1 cellular context compared by ENCODE assay signal in the genomic region with DNA sequence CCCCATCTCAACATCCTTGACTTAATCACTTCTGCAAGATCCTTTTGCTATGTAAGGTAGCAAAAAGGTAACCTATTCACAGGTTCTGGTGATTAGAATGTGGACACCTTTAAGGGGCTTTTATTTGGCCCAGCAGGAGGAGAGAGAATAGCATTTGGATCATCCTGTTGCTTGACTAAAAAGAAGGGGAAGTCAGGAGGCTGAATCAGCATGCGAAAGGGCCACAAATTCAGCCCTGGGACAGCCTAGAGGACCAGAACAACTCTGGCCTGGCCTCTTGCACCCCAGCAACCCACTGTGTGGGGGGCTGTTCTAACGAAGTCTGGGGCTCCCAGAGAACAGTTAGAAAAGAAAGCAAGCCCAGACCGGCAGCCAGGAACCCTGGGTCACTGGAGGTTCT.
TF ChIP-seq lines count a peak whose summit lies in the region.

No MANE protein-coding gene starts in this region.

TF ChIP-seq in HepG2, 621 proteins besides CTCF, POLR2A, EP300 and RAD21:
- TF ChIP-seq SIN3B (IDR thresholded peaks at IDR 0.05; ENCODE audit: low read length) (no peak), CENPT (CRISPR knock-in tag; IDR thresholded peaks at IDR 0.05; ENCODE audit: low read depth) (no peak), GATAD2A (CRISPR knock-in tag; IDR thresholded peaks at IDR 0.05) (no peak)
TF ChIP-seq in HepG2: peak in this region for 0.
